In genomic region chr18:45173327-45173726, GRCh38 we compare ENCODE assay signal across 1 cellular context.
TF ChIP-seq lines count a peak whose summit lies in the region.

No MANE protein-coding gene starts in this region.

TF ChIP-seq in HepG2, 621 proteins besides CTCF, POLR2A, EP300 and RAD21 (continued from another document):
- TF ChIP-seq, protein P1, sequence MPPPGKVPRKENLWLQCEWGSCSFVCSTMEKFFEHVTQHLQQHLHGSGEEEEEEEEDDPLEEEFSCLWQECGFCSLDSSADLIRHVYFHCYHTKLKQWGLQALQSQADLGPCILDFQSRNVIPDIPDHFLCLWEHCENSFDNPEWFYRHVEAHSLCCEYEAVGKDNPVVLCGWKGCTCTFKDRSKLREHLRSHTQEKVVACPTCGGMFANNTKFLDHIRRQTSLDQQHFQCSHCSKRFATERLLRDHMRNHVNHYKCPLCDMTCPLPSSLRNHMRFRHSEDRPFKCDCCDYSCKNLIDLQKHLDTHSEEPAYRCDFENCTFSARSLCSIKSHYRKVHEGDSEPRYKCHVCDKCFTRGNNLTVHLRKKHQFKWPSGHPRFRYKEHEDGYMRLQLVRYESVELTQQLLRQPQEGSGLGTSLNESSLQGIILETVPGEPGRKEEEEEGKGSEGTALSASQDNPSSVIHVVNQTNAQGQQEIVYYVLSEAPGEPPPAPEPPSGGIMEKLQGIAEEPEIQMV (CRISPR knock-in tag; IDR thresholded peaks at IDR 0.05; ENCODE audit: low read depth), result no peak
- peak; percentile 80 for TF ChIP-seq MAFF (IDR thresholded peaks at IDR 0.05; ENCODE audit: low read depth, low read length)
- no peak for TF ChIP-seq ZNF839 (CRISPR knock-in tag; IDR thresholded peaks at IDR 0.05; ENCODE audit: borderline replicate concordance)
- TF ChIP-seq NFE2L2 (IDR thresholded peaks at IDR 0.05; ENCODE audit: low read length), result peak; percentile 88
- TF ChIP-seq MAFK (conservative IDR thresholded peaks at IDR 0.05 in 1 of 2, IDR thresholded peaks at IDR 0.05 in 1 of 2; ENCODE audit: low read length in 2 of 2), result peak; percentile 83 to 87
